8 cellular contexts compared by ENCODE assay signal in the genomic region with DNA sequence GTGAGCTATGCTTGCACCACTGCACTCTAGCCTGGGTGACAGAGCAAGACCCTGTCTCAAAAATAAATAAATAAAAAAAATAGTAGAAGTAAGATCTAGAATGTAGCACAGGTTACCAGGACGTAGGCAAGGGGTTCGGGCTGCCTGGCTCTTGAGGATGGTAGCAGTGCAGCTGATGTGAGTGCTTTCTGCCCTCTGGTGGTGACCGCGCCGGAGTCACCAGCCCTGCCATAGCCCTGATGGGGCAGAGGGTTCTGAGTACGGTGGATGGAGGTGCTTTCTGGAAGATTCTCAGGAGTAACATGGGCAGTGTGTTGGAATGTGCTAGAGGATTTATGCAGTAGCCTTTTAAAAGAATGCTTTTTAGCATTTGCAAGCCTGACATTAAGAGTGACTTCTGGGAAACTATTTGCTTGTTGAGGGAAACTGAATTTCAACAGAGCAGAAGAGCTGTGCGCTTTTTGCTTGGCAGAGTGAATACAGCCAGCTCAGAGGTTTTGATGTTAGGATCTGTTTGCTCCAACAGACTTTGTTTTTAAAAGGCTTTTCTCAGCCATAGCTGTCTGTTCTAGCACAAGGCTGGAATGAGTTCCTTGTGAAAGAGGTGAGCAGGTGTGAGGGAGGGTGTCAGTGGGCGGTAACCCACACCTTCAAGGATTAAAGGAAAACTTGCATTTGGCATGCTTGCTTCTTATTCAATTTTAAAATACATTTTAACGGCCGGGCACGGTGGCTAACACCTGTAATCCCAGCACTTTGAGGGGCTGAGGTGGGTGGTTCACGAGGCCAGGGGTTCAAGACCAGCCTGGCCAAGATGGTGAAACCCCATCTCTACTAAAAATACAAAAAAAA.
DNase-seq lines count a peak whose midpoint lies in the region; TF ChIP-seq lines count a peak whose summit lies in the region.

No MANE protein-coding gene starts in this region.

- peaks cover 32% of the 10 kb centered on the region for H4K20me1 ChIP-seq in SK-N-SH (ENCODE audit: insufficient read depth)

- 79% methylated on average over 12 of the region's 12 CpGs for WGBS in SK-N-SH (ENCODE audit: low lambda C conversion rate)

- H3K27me3 ChIP-seq in SK-N-SH (ENCODE audit: insufficient read depth) (no peaks in the 10 kb centered on the region), vagina (no peaks in the 10 kb centered on the region)

- peaks cover 22 to 44% of the 10 kb centered on the region in 2 experiments for H3K4me1 ChIP-seq in SK-N-SH (ENCODE audit: control insufficient read depth in 1 of 2, insufficient read depth in 2 of 2, low read depth in 1 of 2, low read length in 1 of 2)
- H3K4me1 ChIP-seq in vagina: peaks cover 27% of the 10 kb centered on the region

- no peaks in the 10 kb centered on the region for H3K9me3 ChIP-seq in SK-N-SH
- no peaks in the 10 kb centered on the region for H3K9me3 ChIP-seq in vagina

- no peak overlapping the region for H2AFZ ChIP-seq in SK-N-SH (ENCODE audit: low read depth)

- no peak for TF ChIP-seq POLR2A in vagina (IDR thresholded peaks at IDR 0.05)

- no peak for TF ChIP-seq EP300 in SK-N-SH (IDR thresholded peaks at IDR 0.05; ENCODE audit: borderline replicate concordance in 1 of 2, low read depth in 1 of 2, low read length in 1 of 2)

- TF ChIP-seq CTCF in SK-N-SH (IDR thresholded peaks at IDR 0.05) (peak; percentile 78), vagina (IDR thresholded peaks at IDR 0.05) (peak; percentile 54 to 80 (median 63))

- no peaks in the 10 kb centered on the region for H3K9me2 ChIP-seq in SK-N-SH

- H3K27ac ChIP-seq in SK-N-SH (ENCODE audit: low read depth in 2 of 2, low read length in 1 of 2) (no peak overlapping the region), vagina (peak overlapping the region; percentile 20)

- H3K36me3 ChIP-seq in SK-N-SH (replicated peaks in 1 of 2; ENCODE audit: control insufficient read depth in 1 of 2, insufficient read depth in 2 of 2, low read length in 1 of 2) (peaks cover 35 to 47% of the 10 kb centered on the region in 2 experiments), vagina (peaks cover 4 to 49% of the 10 kb centered on the region in 2 donors)

- peak; percentile 74 for TF ChIP-seq RAD21 in SK-N-SH (IDR thresholded peaks at IDR 0.05; ENCODE audit: low read length)

- peaks cover 21% of the 10 kb centered on the region; the same call in 1 of the 2 replicates for H3K79me2 ChIP-seq in SK-N-SH (ENCODE audit: insufficient read depth)

- POLR2A ChIA-PET in SK-N-SH (lab: Yijun Ruan, JAX): no interaction called here

- H3F3A ChIP-seq in SK-N-SH (replicated peaks; ENCODE audit: insufficient read depth): peaks cover 11% of the 10 kb centered on the region

- no peak overlapping the region for H3K4me2 ChIP-seq in SK-N-SH

- H3K9ac ChIP-seq in SK-N-SH: no peak overlapping the region

- CTCF ChIA-PET in SK-N-SH (lab: Yijun Ruan, JAX): interaction anchor here (0.6 to 10.6 kb wide), 26 partner anchors 9 to 397 kb away, joined by 3 to 108 read pairs (median 4); a partner anchor contains a TSS

- intact Hi-C loops in vagina (cut with DNase I): loop anchor here (5.0 kb wide), 1 partner anchor 94 kb away; no protein-coding TSS in a partner anchor

- peak; percentile 49 for DNase-seq in COLO829 (ENCODE audit: low spot score)
- peak; percentile 86 for DNase-seq in HT-29 (ENCODE audit: low spot score)
- peak; percentile 70 for DNase-seq in SK-N-SH
- peak; percentile 19 to 60 (median 36) for DNase-seq in activated naive CD4-positive, alpha-beta T cell (lab: John Stamatoyannopoulos, UW)
- peak; percentile 55 for DNase-seq in globus pallidus (ENCODE audit: low spot score)
- peak; percentile 46 for DNase-seq in pons (ENCODE audit: low spot score)
- DNase-seq in vagina (ENCODE audit: extremely low spot score in 2 of 2): peak in 1 of 2 donors; percentile 89
- no peak for DNase-seq in GF-D8 (lab: John Stamatoyannopoulos, UW)

- no peak overlapping the region for H3K4me3 ChIP-seq in SK-N-SH (ENCODE audit: low read depth in 2 of 2, low read length in 1 of 2)
- H3K4me3 ChIP-seq in vagina: no peak overlapping the region

TF ChIP-seq in SK-N-SH, 30 proteins besides CTCF, POLR2A, EP300 and RAD21:
- TF ChIP-seq SMC3 (IDR thresholded peaks at IDR 0.05; ENCODE audit: low read depth, low read length): peak; percentile 77
- TF ChIP-seq GABPA (IDR thresholded peaks at IDR 0.05; ENCODE audit: low read depth): no peak
TF ChIP-seq in SK-N-SH: peak in this region for 1.
